In the genomic region with DNA sequence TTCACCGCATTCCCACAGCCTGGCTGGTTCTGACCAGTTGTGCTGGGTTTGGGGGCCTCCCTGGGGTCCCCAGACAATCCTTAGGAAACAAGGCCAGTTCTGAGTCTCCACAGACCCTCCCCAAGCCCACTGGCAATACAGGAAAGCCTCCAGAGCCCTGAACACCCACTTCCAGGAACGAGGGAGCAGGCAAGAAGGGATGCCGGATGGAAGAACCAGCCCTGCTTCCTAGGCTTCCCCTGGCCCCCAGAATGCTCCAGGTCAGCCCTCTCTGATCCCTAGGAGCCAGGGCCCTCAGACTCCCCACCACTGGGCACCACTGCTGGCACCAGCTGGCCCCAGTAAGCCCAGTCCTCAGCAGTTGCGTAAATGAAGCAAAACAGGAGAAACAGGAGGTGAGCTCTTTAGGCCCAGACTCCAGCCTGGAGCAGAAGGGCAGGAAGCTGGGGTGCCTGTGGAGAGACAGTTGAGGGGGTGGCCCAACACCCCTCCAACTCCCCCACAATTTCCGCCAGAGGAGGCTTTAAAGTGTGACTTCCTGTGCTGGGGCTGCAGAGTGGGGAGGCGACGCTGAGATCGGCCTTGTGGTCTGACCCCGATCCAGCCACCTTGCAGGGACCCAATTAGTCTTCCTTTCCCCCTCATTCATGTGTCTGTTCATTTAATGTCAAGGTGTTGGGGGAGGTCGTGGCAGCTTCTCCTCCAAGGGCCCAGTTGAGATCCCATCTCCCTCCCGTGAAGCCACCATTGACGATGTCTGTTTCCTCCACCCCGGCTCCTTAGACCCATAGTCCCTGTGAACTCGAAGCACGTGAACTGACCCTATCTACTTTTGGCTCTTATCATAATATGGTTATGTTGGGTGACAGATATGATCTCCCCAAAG, we compare ENCODE assay signal across 9 cellular contexts. TPM values are rescaled to one million over a fixed set of nuclear protein-coding genes. Genes with fewer than 3 reads are reported as not detected.
A peak's percentile ranks its signal among the peaks of the same experiment; 100 is the strongest.
DNase-seq lines count a peak whose midpoint lies in the region; FAIRE-seq and TF ChIP-seq lines count a peak whose summit lies in the region.
"Had no signal": no experiment of that assay in that cellular context is flagged by ENCODE, and none has a peak within 500 bp of the region (broad histone marks: within the 10 kb centered on the region; RNA-seq: fewer than 3 reads in every experiment).

No MANE protein-coding gene starts in this region.

- DNase-seq in EH (ENCODE audit: low read depth) (peak; percentile 35), OCI-LY7 (ENCODE audit: low spot score) (peak; percentile 54), kidney (peak; percentile 80), posterior vena cava (ENCODE audit: low spot score) (no peak), dermis blood vessel endothelial cell (no peak), NCI-H526 (lab: John Stamatoyannopoulos, UW) (no peak)

- 6 to 42% (median 9%) methylated on average over 15 of the region's 15 CpGs for WGBS in adipose tissue, 3 donors

- H3K27ac ChIP-seq in OCI-LY7 (ENCODE audit: low read depth, low read length, poor library complexity, severe bottlenecking) (peak overlapping the region; percentile 80), adipose tissue (ENCODE audit: low read depth, low read length) (peak overlapping the region; percentile 98), kidney (ENCODE audit: low read depth in 2 of 2, low read length in 2 of 2) (peak overlapping the region; percentile 97 to 99), stomach smooth muscle (ENCODE audit: low read length) (peak overlapping the region; percentile 99)

- peak overlapping the region; percentile 81 for H3K4me2 ChIP-seq in OCI-LY7 (ENCODE audit: low read length)

- TF ChIP-seq CTCF in OCI-LY7 (conservative IDR thresholded peaks at IDR 0.05; ENCODE audit: low read length) = no peak
- TF ChIP-seq CTCF in kidney (IDR thresholded peaks at IDR 0.05; ENCODE audit: borderline replicate concordance, extremely low read depth, insufficient read depth) = no peak

- no peaks in the 10 kb centered on the region for H4K20me1 ChIP-seq in OCI-LY7 (ENCODE audit: insufficient read depth, low read length)

- FAIRE-seq in kidney (lab: Jason Lieb, UNC) = no peak

- CTCF ChIA-PET in OCI-LY7 (lab: Charles Lee; ENCODE audit: unreplicated experiment) = no interaction called here

- H3K9me3 ChIP-seq in OCI-LY7 (ENCODE audit: low read length) (no peaks in the 10 kb centered on the region), kidney (ENCODE audit: control insufficient read depth in 1 of 2, low read length in 2 of 2) (no peaks in the 10 kb centered on the region), stomach smooth muscle (ENCODE audit: control insufficient read depth in 2 of 2, low read length in 2 of 2) (no peaks in the 10 kb centered on the region)

- peaks cover 61% of the 10 kb centered on the region; the same call in 1 of the 2 replicates for H3K79me2 ChIP-seq in OCI-LY7 (ENCODE audit: insufficient read depth, low read depth, low read length)

- H3K9ac ChIP-seq in kidney (ENCODE audit: low read length in 2 of 2) (peak overlapping the region; percentile 68 to 99), stomach smooth muscle (ENCODE audit: low read length in 2 of 2) (peak overlapping the region; percentile 88 to 97)

- intact Hi-C loops in OCI-LY7 (cut with micrococcal nuclease; ENCODE audit: unreplicated experiment) (loop anchor here (5.0 kb wide), 2 partner anchors 130 to 195 kb away; a partner anchor contains a TSS), kidney (cut with DNase I) (loop anchor here (10.0 kb wide), 1 partner anchor 118 kb away; a partner anchor contains a TSS), posterior vena cava (cut with DNase I) (loop anchor here in 1 of 2 donors (10.0 kb wide), 1 partner anchor 128 kb away; no protein-coding TSS in a partner anchor)

- H3K4me3 ChIP-seq in OCI-LY7 (ENCODE audit: low read depth, low read length, poor library complexity, severe bottlenecking) (peak overlapping the region; percentile 53), kidney (ENCODE audit: low read length in 2 of 2) (peak overlapping the region; percentile 92 to 93), stomach smooth muscle (ENCODE audit: low read length in 2 of 2) (peak overlapping the region; percentile 84 to 99)

- H3K27me3 ChIP-seq in stomach smooth muscle (ENCODE audit: control insufficient read depth in 1 of 2, insufficient read depth in 2 of 2, low read length in 2 of 2) = no peaks in the 10 kb centered on the region

- POLR2A ChIA-PET in OCI-LY7 (lab: Charles Lee) = interaction anchor here (1.0 to 4.0 kb wide), 5 partner anchors 8 to 124 kb away, joined by 3 to 55 read pairs (median 3); no protein-coding TSS in a partner anchor

- H3K36me3 ChIP-seq in OCI-LY7 (ENCODE audit: insufficient read depth, low read length) (peaks cover 32% of the 10 kb centered on the region), kidney (ENCODE audit: control insufficient read depth in 1 of 2, insufficient read depth in 2 of 2, low read length in 2 of 2) (peaks cover 23 to 24% of the 10 kb centered on the region in 2 donors), stomach smooth muscle (ENCODE audit: control insufficient read depth in 2 of 2, insufficient read depth in 2 of 2, low read length in 2 of 2) (peaks cover 20 to 25% of the 10 kb centered on the region in 2 donors)

- no peak overlapping the region for H2AFZ ChIP-seq in OCI-LY7 (ENCODE audit: low read length)

- no peaks in the 10 kb centered on the region for H3K9me2 ChIP-seq in OCI-LY7 (ENCODE audit: insufficient read depth, low read length)

- BruUV-seq in OCI-LY7 (replicated peaks; lab: Mats Ljungman, UMichigan) = no TSS peak

- H3K4me1 ChIP-seq in OCI-LY7 (ENCODE audit: insufficient read depth, low read length, poor library complexity, severe bottlenecking) (peaks cover 65% of the 10 kb centered on the region), kidney (ENCODE audit: control insufficient read depth in 1 of 2, insufficient read depth in 1 of 2, low read depth in 1 of 2, low read length in 2 of 2) (peaks cover 48 to 54% of the 10 kb centered on the region in 2 donors), stomach smooth muscle (ENCODE audit: control insufficient read depth, insufficient read depth, low read length) (peaks cover 74% of the 10 kb centered on the region)

RNA-seq across cellular contexts. Expression of a gene that starts 4.8 kb away (rescaled TPM):
- total RNA-seq in OCI-LY7 (2014; rRNA removed; shearing (Covaris generic)) = 23.4 and 37.3 TPM in 2 replicates
- total RNA-seq in OCI-LY7 (2022) (50.9 and 55.7 TPM in 2 replicates), kidney (186 TPM), posterior vena cava (100 to 1,000 TPM; 190 to 194 TPM), dermis blood vessel endothelial cell (58.9 and 67.6 TPM in 2 replicates)
- polyA plus RNA-seq in adipose tissue (100 to 1,000 TPM in 1 of 3 donors, 10 to 100 TPM in 2; 46.8 to 238 (median 68.9) TPM), kidney (ENCODE audit: insufficient read depth, low read depth, low replicate concordance) (99.6 TPM)

RNA-seq across cellular contexts. Expression of a gene that starts 26.6 kb away (rescaled TPM):
- not detected in 2 replicates for total RNA-seq in OCI-LY7 (2014; rRNA removed; shearing (Covaris generic))
- total RNA-seq in OCI-LY7 (2022) (not detected in 2 replicates), kidney (2.5 TPM), posterior vena cava (under 1 TPM in 1 of 2 donors, not detected in 1; 0.51 TPM), dermis blood vessel endothelial cell (0.09 TPM in 1 of 2 replicates, not detected in the other)
- polyA plus RNA-seq in adipose tissue (100 to 1,000 TPM in 1 of 3 donors, 1 to 10 TPM in 2; 8.7 to 117 (median 9.8) TPM), kidney (ENCODE audit: insufficient read depth, low read depth, low replicate concordance) (2.9 TPM)
- polyA plus RNA-seq: IgD-negative memory B cell had no signal

RNA-seq across cellular contexts. Expression of a gene that starts 38.3 kb away (rescaled TPM):
- total RNA-seq in OCI-LY7 (2014; rRNA removed; shearing (Covaris generic)) = 0.35 and 0.51 TPM in 2 replicates
- 1.0 and 1.3 TPM in 2 replicates for total RNA-seq in OCI-LY7 (2022)
- 10 to 100 TPM in 1 of 3 donors, 1 to 10 TPM in 2; 1.0 to 17.0 (median 5.0) TPM for polyA plus RNA-seq in adipose tissue
- 452 TPM for total RNA-seq in kidney
- polyA plus RNA-seq in kidney (ENCODE audit: insufficient read depth, low read depth, low replicate concordance) = 225 TPM
- total RNA-seq in posterior vena cava = 1 to 10 TPM; 1.9 to 3.3 TPM
- total RNA-seq in dermis blood vessel endothelial cell = 1.5 and 7.1 TPM in 2 replicates
- polyA plus RNA-seq: IgD-negative memory B cell had no signal

RNA-seq across cellular contexts. Expression of a gene that starts 46.9 kb away (rescaled TPM):
- not detected in 2 replicates for total RNA-seq in OCI-LY7 (2014; rRNA removed; shearing (Covaris generic))
- total RNA-seq in OCI-LY7 (2022) (not detected in 2 replicates), kidney (114 TPM), posterior vena cava (10 to 100 TPM; 86.4 to 92.5 TPM), dermis blood vessel endothelial cell (46.4 and 74.0 TPM in 2 replicates)
- polyA plus RNA-seq in adipose tissue (100 to 1,000 TPM in 1 of 3 donors, 10 to 100 TPM in 2; 53.4 to 132 (median 60.0) TPM), kidney (ENCODE audit: insufficient read depth, low read depth, low replicate concordance) (77.8 TPM)
- polyA plus RNA-seq: IgD-negative memory B cell had no signal

Comparison
In these comparisons a context has a peak if more than half of its experiments do, and no peak if none do; other contexts are left out.
1. DNase-seq: peak in EH (single experiment), OCI-LY7 (single experiment) and kidney (single experiment); none in posterior vena cava (single experiment), dermis blood vessel endothelial cell (single experiment) and NCI-H526 (0 of 2).
2. RNA of a gene that starts 38.3 kb away (total RNA-seq): 452 TPM in kidney (single experiment); 1.5 to 7.1 TPM in dermis blood vessel endothelial cell, 1.9 to 3.3 TPM in posterior vena cava and 0.35 to 1.3 TPM in OCI-LY7; every median in the first group is over 10 times any median in the second.
3. Peak in every context shown above with its lines, with median percentiles within 50 percentile points of each other: H3K27ac ChIP-seq and H3K4me3 ChIP-seq.